28 cellular contexts compared by ENCODE assay signal in the genomic region with DNA sequence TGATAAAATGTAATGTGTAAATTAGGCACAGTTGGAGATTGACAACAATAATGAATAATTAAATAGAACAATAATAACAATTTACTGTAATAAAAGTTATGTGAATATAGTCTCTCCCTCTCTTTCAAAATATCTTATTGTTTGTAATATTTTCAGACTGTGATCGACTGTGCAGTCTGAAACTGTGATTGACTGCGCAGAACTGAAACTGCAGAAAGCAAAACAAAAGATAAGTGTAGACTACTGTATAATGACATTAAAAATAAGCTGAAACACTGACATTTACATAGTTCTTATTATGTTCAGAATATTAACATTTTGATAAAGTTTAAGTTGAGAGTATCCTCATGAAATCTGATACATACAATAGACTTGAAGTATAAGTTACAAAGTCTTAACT.
"Had no signal": no experiment of that assay in that cellular context is flagged by ENCODE, and none has a peak within 500 bp of the region (broad histone marks: within the 10 kb centered on the region; RNA-seq: fewer than 3 reads in every experiment).

No MANE protein-coding gene starts in this region.

- H3K9me3 Mint-ChIP-seq: stimulated activated memory B cell treated with anti-CD40 and anti-IgM and Interleukin-4, amounts not matched to agents 10 μg/mL and 1 μg/mL and 100 μg/mL, for 72 hours; stimulated activated naive CD8-positive, alpha-beta T cell treated with anti-CD3 and anti-CD28 coated beads, Interleukin-15, Interleukin-2, amounts not matched to agents 100 ng/mL and 50 ng/mL, for 24 hours had no signal

- H3K4me3 ChIP-seq: stomach, suprapubic skin, testis, thoracic aorta, thyroid gland, tibial artery, tibial nerve, transverse colon, upper lobe of left lung, upper lobe of right lung, uterus, vagina had no signal

- H3K4me1 ChIP-seq: stomach, suprapubic skin, testis, tibial artery, tibial nerve, transverse colon, upper lobe of left lung, upper lobe of right lung, uterus, vagina had no signal

- DNase-seq: stimulated activated CD4-positive, alpha-beta T cell treated with anti-CD3 and anti-CD28 coated beads, Interleukin-2, amount 100 ng/mL, for 48 hours; stimulated activated CD4-positive, alpha-beta T cell treated with anti-CD3 and anti-CD28 coated beads, Interleukin-4, amount 100 ng/mL, for 1 hour; stimulated activated CD4-positive, alpha-beta T cell treated with anti-CD3 and anti-CD28 coated beads, Interleukin-4, amount 100 ng/mL, for 24 hours; stimulated activated CD4-positive, alpha-beta T cell treated with anti-CD3 and anti-CD28 coated beads, Interleukin-4, amount 100 ng/mL, for 4 hours; stimulated activated CD8-positive, alpha-beta memory T cell treated with anti-CD3 and anti-CD28 coated beads, Interleukin-4, amount 100 ng/mL, for 48 hours; stimulated activated naive B cell treated with anti-CD40 and anti-IgM and Interleukin-4, amounts not matched to agents 10 μg/mL and 1 μg/mL and 100 μg/mL, for 72 hours; stimulated activated naive CD4-positive, alpha-beta T cell; stimulated activated naive CD4-positive, alpha-beta T cell treated with Interleukin-2 at 50 U/mL for 16 hours; stimulated activated naive CD8-positive, alpha-beta T cell treated with anti-CD3 and anti-CD28 coated beads, Interleukin-15, amount 100 ng/mL, for 72 hours; stimulated activated naive CD8-positive, alpha-beta T cell treated with anti-CD3 and anti-CD28 coated beads, Interleukin-15, Interleukin-2, amounts not matched to agents 100 U/mL and 50 U/mL, for 24 hours; stomach; substantia nigra; testis; thyroid gland; tibial artery; transverse colon; trophoblast cell; upper lobe of left lung; upper lobe of right lung; uterus had no signal

- H3K36me3 Mint-ChIP-seq: stimulated activated effector memory CD8-positive, alpha-beta T cell treated with anti-CD3 and anti-CD28 coated beads, Interleukin-12 subunit alpha, Interleukin-12 subunit beta, amount 100 ng/mL, for 72 hours; type B pancreatic cell had no signal

- H3K27me3 ChIP-seq: stomach, suprapubic skin, testis, thyroid gland, tibial artery, tibial nerve, transverse colon, upper lobe of left lung, upper lobe of right lung, uterus, vagina had no signal

- H3K36me3 ChIP-seq: stomach, suprapubic skin, thoracic aorta, thyroid gland, tibial artery, tibial nerve, transverse colon, upper lobe of left lung, upper lobe of right lung, uterus, vagina had no signal

- H3K4me3 Mint-ChIP-seq: stimulated activated effector memory CD8-positive, alpha-beta T cell treated with anti-CD3 and anti-CD28 coated beads, Interleukin-12 subunit alpha, Interleukin-12 subunit beta, amount 100 ng/mL, for 72 hours; stimulated activated memory B cell treated with anti-CD40 and anti-IgM and Interleukin-4, amounts not matched to agents 10 μg/mL and 1 μg/mL and 100 μg/mL, for 72 hours; stimulated activated naive B cell treated with anti-CD40 and anti-IgM and Interleukin-4, amounts not matched to agents 10 μg/mL and 1 μg/mL and 100 μg/mL, for 72 hours; stimulated activated naive CD8-positive, alpha-beta T cell treated with anti-CD3 and anti-CD28 coated beads, Interleukin-15, amount 100 ng/mL, for 72 hours; stimulated activated naive CD8-positive, alpha-beta T cell treated with anti-CD3 and anti-CD28 coated beads, Interleukin-15, Interleukin-2, amounts not matched to agents 100 ng/mL and 50 ng/mL, for 24 hours; type B pancreatic cell had no signal

- H3K4me1 Mint-ChIP-seq: stimulated activated effector memory CD8-positive, alpha-beta T cell treated with anti-CD3 and anti-CD28 coated beads, Interleukin-12 subunit alpha, Interleukin-12 subunit beta, amount 100 ng/mL, for 72 hours; stimulated activated naive B cell treated with anti-CD40 and anti-IgM and Interleukin-4, amounts not matched to agents 10 μg/mL and 1 μg/mL and 100 μg/mL, for 72 hours; stimulated activated naive CD8-positive, alpha-beta T cell treated with anti-CD3 and anti-CD28 coated beads, Interleukin-15, amount 100 ng/mL, for 72 hours had no signal

- H3K27ac Mint-ChIP-seq: stimulated activated effector memory CD8-positive, alpha-beta T cell treated with anti-CD3 and anti-CD28 coated beads, Interleukin-12 subunit alpha, Interleukin-12 subunit beta, amount 100 ng/mL, for 72 hours; stimulated activated memory B cell treated with anti-CD40 and anti-IgM and Interleukin-4, amounts not matched to agents 10 μg/mL and 1 μg/mL and 100 μg/mL, for 72 hours; stimulated activated naive B cell treated with anti-CD40 and anti-IgM and Interleukin-4, amounts not matched to agents 10 μg/mL and 1 μg/mL and 100 μg/mL, for 72 hours; stimulated activated naive CD8-positive, alpha-beta T cell treated with anti-CD3 and anti-CD28 coated beads, Interleukin-15, amount 100 ng/mL, for 72 hours; stimulated activated naive CD8-positive, alpha-beta T cell treated with anti-CD3 and anti-CD28 coated beads, Interleukin-15, Interleukin-2, amounts not matched to agents 100 ng/mL and 50 ng/mL, for 24 hours; type B pancreatic cell had no signal

- ATAC-seq: stimulated activated effector memory CD8-positive, alpha-beta T cell treated with anti-CD3 and anti-CD28 coated beads, Interleukin-12 subunit alpha, Interleukin-12 subunit beta, amount 100 ng/mL, for 72 hours; stimulated activated memory B cell treated with anti-CD40 and anti-IgM and Interleukin-4, amounts not matched to agents 10 μg/mL and 1 μg/mL and 100 μg/mL, for 72 hours; stimulated activated naive B cell treated with anti-CD40 and anti-IgM and Interleukin-4, amounts not matched to agents 10 μg/mL and 1 μg/mL and 100 μg/mL, for 72 hours; stimulated activated naive CD8-positive, alpha-beta T cell treated with anti-CD3 and anti-CD28 coated beads, Interleukin-15, amount 100 ng/mL, for 72 hours; stimulated activated naive CD8-positive, alpha-beta T cell treated with anti-CD3 and anti-CD28 coated beads, Interleukin-15, Interleukin-2, amounts not matched to agents 100 U/mL and 50 U/mL, for 24 hours; upper lobe of right lung had no signal

- H3K27ac ChIP-seq: stomach, suprapubic skin, testis, thoracic aorta, thyroid gland, tibial artery, tibial nerve, transverse colon, upper lobe of left lung, upper lobe of right lung, uterus, vagina had no signal

- H3K9me3 ChIP-seq: suprapubic skin, testis, thoracic aorta, thyroid gland, tibial artery, upper lobe of right lung, uterus, vagina had no signal

- H3K27me3 Mint-ChIP-seq: stimulated activated memory B cell treated with anti-CD40 and anti-IgM and Interleukin-4, amounts not matched to agents 10 μg/mL and 1 μg/mL and 100 μg/mL, for 72 hours; stimulated activated naive B cell treated with anti-CD40 and anti-IgM and Interleukin-4, amounts not matched to agents 10 μg/mL and 1 μg/mL and 100 μg/mL, for 72 hours; stimulated activated naive CD8-positive, alpha-beta T cell treated with anti-CD3 and anti-CD28 coated beads, Interleukin-15, amount 100 ng/mL, for 72 hours; stimulated activated naive CD8-positive, alpha-beta T cell treated with anti-CD3 and anti-CD28 coated beads, Interleukin-15, Interleukin-2, amounts not matched to agents 100 ng/mL and 50 ng/mL, for 24 hours; type B pancreatic cell had no signal
